In the genomic region with DNA sequence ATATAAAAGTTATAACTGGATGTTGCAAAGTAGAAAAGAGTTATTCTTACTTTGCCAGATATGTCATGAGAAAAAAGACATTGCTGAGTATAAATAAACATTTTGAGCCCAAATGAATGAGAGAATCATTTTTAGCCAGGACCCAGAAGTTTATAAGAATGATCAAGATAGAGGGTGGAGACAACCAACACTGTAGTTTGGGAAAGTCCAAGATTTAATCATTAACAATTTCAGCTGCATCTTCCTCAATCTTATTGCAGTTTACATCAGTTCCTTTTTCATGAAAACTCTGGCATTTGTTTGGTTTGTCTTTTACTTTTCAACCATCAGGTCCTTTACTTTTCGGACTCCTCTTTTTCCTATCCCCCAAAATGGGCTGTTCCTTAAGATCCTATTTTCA, we compare ENCODE assay signal across 1 cellular context.
TF ChIP-seq lines count a peak whose summit lies in the region.

No MANE protein-coding gene starts in this region.

TF ChIP-seq in IMR-90, 13 proteins besides CTCF, POLR2A, EP300 and RAD21:
- TF ChIP-seq, protein P1, sequence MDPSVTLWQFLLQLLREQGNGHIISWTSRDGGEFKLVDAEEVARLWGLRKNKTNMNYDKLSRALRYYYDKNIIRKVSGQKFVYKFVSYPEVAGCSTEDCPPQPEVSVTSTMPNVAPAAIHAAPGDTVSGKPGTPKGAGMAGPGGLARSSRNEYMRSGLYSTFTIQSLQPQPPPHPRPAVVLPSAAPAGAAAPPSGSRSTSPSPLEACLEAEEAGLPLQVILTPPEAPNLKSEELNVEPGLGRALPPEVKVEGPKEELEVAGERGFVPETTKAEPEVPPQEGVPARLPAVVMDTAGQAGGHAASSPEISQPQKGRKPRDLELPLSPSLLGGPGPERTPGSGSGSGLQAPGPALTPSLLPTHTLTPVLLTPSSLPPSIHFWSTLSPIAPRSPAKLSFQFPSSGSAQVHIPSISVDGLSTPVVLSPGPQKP (IDR thresholded peaks at IDR 0.05; ENCODE audit: borderline replicate concordance, low read depth, low read length): no peak
- TF ChIP-seq, protein P2, sequence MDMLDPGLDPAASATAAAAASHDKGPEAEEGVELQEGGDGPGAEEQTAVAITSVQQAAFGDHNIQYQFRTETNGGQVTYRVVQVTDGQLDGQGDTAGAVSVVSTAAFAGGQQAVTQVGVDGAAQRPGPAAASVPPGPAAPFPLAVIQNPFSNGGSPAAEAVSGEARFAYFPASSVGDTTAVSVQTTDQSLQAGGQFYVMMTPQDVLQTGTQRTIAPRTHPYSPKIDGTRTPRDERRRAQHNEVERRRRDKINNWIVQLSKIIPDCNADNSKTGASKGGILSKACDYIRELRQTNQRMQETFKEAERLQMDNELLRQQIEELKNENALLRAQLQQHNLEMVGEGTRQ (IDR thresholded peaks at IDR 0.05; ENCODE audit: low read depth, low read length): no peak
- TF ChIP-seq NFE2L2 (IDR thresholded peaks at IDR 0.05; ENCODE audit: low read depth, low read length) (no peak), BHLHE40 (IDR thresholded peaks at IDR 0.05; ENCODE audit: low read depth, low read length) (no peak), MXI1 (IDR thresholded peaks at IDR 0.05; ENCODE audit: borderline replicate concordance, low read depth, low read length) (no peak), CHD1 (IDR thresholded peaks at IDR 0.05; ENCODE audit: low read depth, low read length) (no peak), RFX5 (IDR thresholded peaks at IDR 0.05; ENCODE audit: low read depth, low read length) (no peak), SMC3 (IDR thresholded peaks at IDR 0.05; ENCODE audit: low read depth, low read length) (no peak), CEBPB (IDR thresholded peaks at IDR 0.05; ENCODE audit: low read depth, low read length) (no peak), FOS (IDR thresholded peaks at IDR 0.05; ENCODE audit: low read depth, low read length) (no peak), MAFK (IDR thresholded peaks at IDR 0.05; ENCODE audit: low read depth, low read length) (no peak), RCOR1 (IDR thresholded peaks at IDR 0.05; ENCODE audit: insufficient replicate concordance, low read length) (no peak), MAZ (IDR thresholded peaks at IDR 0.05; ENCODE audit: borderline replicate concordance, low read depth, low read length) (no peak)
